ENCODE assay signal across 1 cellular context in genomic region chrX:46185923-46186810, GRCh38.
TF ChIP-seq lines count a peak whose summit lies in the region.

No MANE protein-coding gene starts in this region.

TF ChIP-seq in SK-N-SH treated with all-trans-retinoic acid at 6 μM for 48 hours, 23 proteins besides CTCF, POLR2A, EP300 and RAD21 (continued from another document):
- no peak for TF ChIP-seq POU6F1 (CRISPR knock-in tag; IDR thresholded peaks at IDR 0.05; ENCODE audit: borderline replicate concordance, low read depth)
- TF ChIP-seq ZFP3 (CRISPR knock-in tag; IDR thresholded peaks at IDR 0.05) = no peak
- TF ChIP-seq ZNF70 (CRISPR knock-in tag; IDR thresholded peaks at IDR 0.05) = no peak
- TF ChIP-seq CSDC2 (CRISPR knock-in tag; IDR thresholded peaks at IDR 0.05) = no peak
- TF ChIP-seq, protein P1, sequence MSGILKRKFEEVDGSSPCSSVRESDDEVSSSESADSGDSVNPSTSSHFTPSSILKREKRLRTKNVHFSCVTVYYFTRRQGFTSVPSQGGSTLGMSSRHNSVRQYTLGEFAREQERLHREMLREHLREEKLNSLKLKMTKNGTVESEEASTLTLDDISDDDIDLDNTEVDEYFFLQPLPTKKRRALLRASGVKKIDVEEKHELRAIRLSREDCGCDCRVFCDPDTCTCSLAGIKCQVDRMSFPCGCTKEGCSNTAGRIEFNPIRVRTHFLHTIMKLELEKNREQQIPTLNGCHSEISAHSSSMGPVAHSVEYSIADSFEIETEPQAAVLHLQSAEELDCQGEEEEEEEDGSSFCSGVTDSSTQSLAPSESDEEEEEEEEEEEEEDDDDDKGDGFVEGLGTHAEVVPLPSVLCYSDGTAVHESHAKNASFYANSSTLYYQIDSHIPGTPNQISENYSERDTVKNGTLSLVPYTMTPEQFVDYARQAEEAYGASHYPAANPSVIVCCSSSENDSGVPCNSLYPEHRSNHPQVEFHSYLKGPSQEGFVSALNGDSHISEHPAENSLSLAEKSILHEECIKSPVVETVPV (CRISPR knock-in tag; IDR thresholded peaks at IDR 0.05) = no peak
- TF ChIP-seq ARNTL (CRISPR knock-in tag; IDR thresholded peaks at IDR 0.05; ENCODE audit: borderline replicate concordance, low read depth) = no peak
- no peak for TF ChIP-seq ZFP30 (CRISPR knock-in tag; IDR thresholded peaks at IDR 0.05)
- no peak for TF ChIP-seq ZNF8 (CRISPR knock-in tag; IDR thresholded peaks at IDR 0.05)
- TF ChIP-seq ISL1 (CRISPR knock-in tag; IDR thresholded peaks at IDR 0.05) = no peak
- no peak for TF ChIP-seq GLIS3 (CRISPR knock-in tag; IDR thresholded peaks at IDR 0.05)
- no peak for TF ChIP-seq TSHZ2 (CRISPR knock-in tag; IDR thresholded peaks at IDR 0.05)
TF ChIP-seq in SK-N-SH treated with all-trans-retinoic acid at 6 μM for 48 hours: peak in this region for 0.
